Comparison of ENCODE assay signal across 8 cellular contexts in the genomic region with DNA sequence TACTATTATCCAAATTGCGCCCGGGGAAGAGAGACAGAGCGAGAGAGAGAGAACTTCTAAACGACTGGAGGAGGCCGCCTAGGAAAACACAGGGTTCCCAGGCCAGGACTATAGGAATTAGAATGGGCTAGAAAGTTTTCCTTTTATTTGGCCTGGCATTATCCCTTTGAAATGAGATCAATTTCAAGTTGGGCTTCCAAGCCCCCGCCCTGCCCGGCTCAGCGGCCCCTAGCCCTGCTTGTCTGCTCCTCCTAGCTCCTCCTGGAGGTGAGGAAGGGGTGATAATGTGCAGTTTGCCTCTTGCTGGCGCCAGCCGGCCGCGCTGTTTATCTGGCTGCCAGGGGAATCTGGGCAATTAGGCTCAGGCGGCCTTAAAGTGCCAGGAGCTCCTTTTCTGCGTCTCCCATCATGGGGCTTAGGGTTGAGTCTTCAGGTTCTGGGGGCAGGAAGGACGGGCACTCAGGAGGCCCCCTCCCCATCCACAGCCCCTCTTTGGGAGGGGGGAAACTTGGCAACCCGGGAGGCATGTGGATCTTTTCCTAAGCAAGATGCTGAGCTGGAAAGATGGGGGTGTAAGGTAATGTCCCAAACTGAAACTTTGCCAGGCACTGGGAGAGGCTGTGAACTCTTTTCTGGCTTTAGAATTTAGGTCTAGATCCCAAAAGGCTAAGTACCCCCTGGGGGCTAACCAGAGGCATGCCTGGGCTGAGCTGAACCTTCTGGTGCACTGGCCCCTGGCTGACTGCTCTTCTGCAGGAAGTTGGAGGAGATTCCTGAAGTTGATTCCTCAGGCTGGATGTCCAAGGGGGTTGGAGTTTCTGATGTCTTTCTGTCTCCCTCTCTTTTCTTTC. TPM values are rescaled to one million over a fixed set of nuclear protein-coding genes. Genes with fewer than 3 reads are reported as not detected.
A peak's percentile ranks its signal among the peaks of the same experiment; 100 is the strongest.
DNase-seq lines count a peak whose midpoint lies in the region; ATAC-seq and TF ChIP-seq lines count a peak whose summit lies in the region.

No MANE protein-coding gene starts in this region.

- H3K36me3 ChIP-seq in colonic mucosa: no peaks in the 10 kb centered on the region
- peaks cover 87% of the 10 kb centered on the region for H3K36me3 ChIP-seq in mesodermal cell (ENCODE audit: control insufficient read depth, insufficient read depth, low read length)
- H3K36me3 ChIP-seq in OCI-LY7 (ENCODE audit: insufficient read depth, low read length): no peaks in the 10 kb centered on the region

- no peaks in the 10 kb centered on the region for H3K9me2 ChIP-seq in OCI-LY7 (ENCODE audit: insufficient read depth, low read length)

- TF ChIP-seq CTCF in colonic mucosa (IDR thresholded peaks at IDR 0.05) (no peak), OCI-LY7 (conservative IDR thresholded peaks at IDR 0.05; ENCODE audit: low read length) (no peak)

- no peak overlapping the region for H3K27ac ChIP-seq in colonic mucosa
- H3K27ac ChIP-seq in mesodermal cell (ENCODE audit: low read depth, low read length, severe bottlenecking): peak overlapping the region; percentile 91
- H3K27ac ChIP-seq in OCI-LY7 (ENCODE audit: low read depth, low read length, poor library complexity, severe bottlenecking): no peak overlapping the region

- DNase-seq in AG08395 (ENCODE audit: low spot score) (peak; percentile 65), NCI-H1436 treated with DMSO at 0.1 percent for 48 hours (lab: John Stamatoyannopoulos, UW) (peak; percentile 34), colonic mucosa (peak; percentile 46), hippocampal formation (lab: John Stamatoyannopoulos, UW) (no peak), erythroblast (lab: John Stamatoyannopoulos, UW) (no peak), OCI-LY7 (ENCODE audit: low spot score) (no peak)

- BruUV-seq in OCI-LY7 (replicated peaks; lab: Mats Ljungman, UMichigan): no TSS peak

- peak overlapping the region in 1 of 2 donors; percentile 28 for H3K9ac ChIP-seq in colonic mucosa (ENCODE audit: low read depth in 2 of 2, low read length in 2 of 2)

- H3K79me2 ChIP-seq in OCI-LY7 (ENCODE audit: insufficient read depth, low read depth, low read length): no peaks in the 10 kb centered on the region

- H3K4me1 ChIP-seq in colonic mucosa (peaks cover 7% of the 10 kb centered on the region), mesodermal cell (ENCODE audit: control insufficient read depth, insufficient read depth, low read length, poor library complexity, severe bottlenecking) (peaks cover 48% of the 10 kb centered on the region), OCI-LY7 (ENCODE audit: insufficient read depth, low read length, poor library complexity, severe bottlenecking) (peaks cover 54% of the 10 kb centered on the region)

- H3K4me3 ChIP-seq in colonic mucosa: no peak overlapping the region
- H3K4me3 ChIP-seq in mesodermal cell (ENCODE audit: extremely low read depth, insufficient read depth, low read length, poor library complexity, severe bottlenecking): peak overlapping the region; percentile 97
- H3K4me3 ChIP-seq in OCI-LY7 (ENCODE audit: low read depth, low read length, poor library complexity, severe bottlenecking): no peak overlapping the region

- CTCF ChIA-PET in OCI-LY7 (lab: Charles Lee; ENCODE audit: unreplicated experiment): interaction anchor here (1.4 kb wide), 1 partner anchor 144 kb away, joined by 3 read pairs; no protein-coding TSS in a partner anchor

- POLR2A ChIA-PET in OCI-LY7 (lab: Charles Lee): interaction anchor here (1.3 kb wide), 1 partner anchor 26 kb away, joined by 3 read pairs; no protein-coding TSS in a partner anchor

- no peaks in the 10 kb centered on the region for H3K27me3 ChIP-seq in colonic mucosa

- TF ChIP-seq POLR2A in erythroblast (IDR thresholded peaks at IDR 0.05; ENCODE audit: low read length): no peak

- H2AFZ ChIP-seq in OCI-LY7 (ENCODE audit: low read length): no peak overlapping the region

- intact Hi-C loops in colonic mucosa (cut with DNase I) (loop anchor here (5.0 kb wide), 1 partner anchor 60 kb away; no protein-coding TSS in a partner anchor), OCI-LY7 (cut with micrococcal nuclease; ENCODE audit: unreplicated experiment) (loop anchor here (10.0 kb wide), 2 partner anchors 203 to 377 kb away; a partner anchor contains a TSS)

- WGBS in mesodermal cell (ENCODE audit: insufficient coverage in 2 of 2), 2 experiments: 28 to 63% methylated on average over 5 to 10 of the region's 16 CpGs

- H3K4me2 ChIP-seq in OCI-LY7 (ENCODE audit: low read length): no peak overlapping the region

- H3K9me3 ChIP-seq in colonic mucosa (no peaks in the 10 kb centered on the region), mesodermal cell (ENCODE audit: control insufficient read depth, low read length) (no peaks in the 10 kb centered on the region), OCI-LY7 (ENCODE audit: low read length) (no peaks in the 10 kb centered on the region)

- ATAC-seq in GM21737 (IDR thresholded peaks at IDR 0.05; ENCODE audit: unreplicated experiment): no peak

- no peaks in the 10 kb centered on the region for H4K20me1 ChIP-seq in OCI-LY7 (ENCODE audit: insufficient read depth, low read length)

RNA-seq across cellular contexts. Expression of a gene that starts 5.5 kb away (rescaled TPM):
- total RNA-seq in colonic mucosa (10 to 100 TPM in 1 of 2 donors, 1 to 10 TPM in 1; 9.4 to 22.0 TPM), OCI-LY7 (2022) (11.8 and 14.6 TPM in 2 replicates)
- polyA plus RNA-seq in mesodermal cell (2013, experiment 1 of 2): 111 TPM
- polyA plus RNA-seq in mesodermal cell (2013, experiment 2 of 2): 96.8 TPM
- 15.3 and 16.1 TPM in 2 replicates for total RNA-seq in OCI-LY7 (2014; rRNA removed; shearing (Covaris generic))

Comparison
In these comparisons a context has a peak if more than half of its experiments do, and no peak if none do; other contexts are left out.
1. DNase-seq: peak in AG08395 (single experiment), NCI-H1436 treated with DMSO at 0.1 percent for 48 hours (single experiment) and colonic mucosa (single experiment); none in hippocampal formation (0 of 2), erythroblast (0 of 2) and OCI-LY7 (single experiment).